ENCODE assay signal across 1 cellular context in genomic region chr9:121850366-121850765, GRCh38.
TF ChIP-seq lines count a peak whose summit lies in the region.

No MANE protein-coding gene starts in this region.

TF ChIP-seq in H1, 55 proteins besides CTCF, POLR2A, EP300 and RAD21 (continued from another document):
- TF ChIP-seq, protein P1, sequence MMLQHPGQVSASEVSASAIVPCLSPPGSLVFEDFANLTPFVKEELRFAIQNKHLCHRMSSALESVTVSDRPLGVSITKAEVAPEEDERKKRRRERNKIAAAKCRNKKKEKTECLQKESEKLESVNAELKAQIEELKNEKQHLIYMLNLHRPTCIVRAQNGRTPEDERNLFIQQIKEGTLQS (IDR thresholded peaks at IDR 0.05; ENCODE audit: insufficient read depth, low read depth, low read length): no peak
- TF ChIP-seq KDM4A (IDR thresholded peaks at IDR 0.05; ENCODE audit: low read depth, low read length, severe bottlenecking): no peak
- TF ChIP-seq TEAD4 (IDR thresholded peaks at IDR 0.05; ENCODE audit: low read depth, low read length): no peak
